Comparison of ENCODE assay signal across 23 cellular contexts in genomic region chr1:150102986-150103385, GRCh38.
"Had no signal": no experiment of that assay in that cellular context is flagged by ENCODE, and none has a peak within 500 bp of the region (broad histone marks: within the 10 kb centered on the region; RNA-seq: fewer than 3 reads in every experiment).

No MANE protein-coding gene starts in this region.

- H3K4me1 ChIP-seq: esophagus muscularis mucosa, gastroesophageal sphincter, heart left ventricle, left ventricle myocardium inferior, upper lobe of right lung had no signal

- H3K27ac Mint-ChIP-seq: activated CD8-positive, alpha-beta T cell treated with anti-CD3 and anti-CD28 coated beads, Interleukin-2, amount 10 ng/mL, durations not matched to agents 7 days and 5 days; activated naive CD4-positive, alpha-beta T cell treated with anti-CD3 and anti-CD28 coated beads for 36 hours; activated T-cell treated with anti-CD3 and anti-CD28 coated beads, Interleukin-2, amount 50 U/mL, for 24 hours; nephron progenitor cell; stimulated activated memory B cell treated with anti-CD40 and anti-IgM and Interleukin-4, amounts not matched to agents 10 μg/mL and 1 μg/mL and 100 μg/mL, for 72 hours had no signal

- H3K27me3 ChIP-seq: esophagus muscularis mucosa, gastroesophageal sphincter, heart left ventricle, spleen, upper lobe of right lung had no signal

- H3K27me3 Mint-ChIP-seq: activated T-cell treated with anti-CD3 and anti-CD28 coated beads, Interleukin-2, amount 50 U/mL, for 24 hours; brain; stimulated activated memory B cell treated with anti-CD40 and anti-IgM and Interleukin-4, amounts not matched to agents 10 μg/mL and 1 μg/mL and 100 μg/mL, for 72 hours had no signal

- H3K9me3 Mint-ChIP-seq: activated naive CD4-positive, alpha-beta T cell treated with anti-CD3 and anti-CD28 coated beads for 36 hours; activated T-cell treated with anti-CD3 and anti-CD28 coated beads, Interleukin-2, amount 50 U/mL, for 24 hours; stimulated activated memory B cell treated with anti-CD40 and anti-IgM and Interleukin-4, amounts not matched to agents 10 μg/mL and 1 μg/mL and 100 μg/mL, for 72 hours had no signal

- H3K27ac ChIP-seq: coronary artery, esophagus muscularis mucosa, gastroesophageal sphincter, heart left ventricle, left ventricle myocardium inferior, spleen, upper lobe of right lung had no signal

- H3K4me3 ChIP-seq: coronary artery, esophagus muscularis mucosa, gastroesophageal sphincter, heart left ventricle, left ventricle myocardium inferior, spleen, upper lobe of right lung had no signal

- ATAC-seq: activated CD8-positive, alpha-beta T cell treated with anti-CD3 and anti-CD28 coated beads, Interleukin-2, amount 10 ng/mL, durations not matched to agents 7 days and 5 days; gastroesophageal sphincter; heart left ventricle; stimulated activated memory B cell treated with anti-CD40 and anti-IgM and Interleukin-4, amounts not matched to agents 10 μg/mL and 1 μg/mL and 100 μg/mL, for 72 hours; upper lobe of right lung had no signal

- DNase-seq: activated CD4-positive, alpha-beta T cell treated with anti-CD3 and anti-CD28 coated beads for 48 hours; activated CD4-positive, CD25-positive, alpha-beta regulatory T cell; activated CD8-positive, alpha-beta T cell treated with anti-CD3 and anti-CD28 coated beads, Interleukin-2, amount 10 ng/mL, durations not matched to agents 7 days and 5 days; activated naive CD4-positive, alpha-beta T cell treated with anti-CD3 and anti-CD28 coated beads for 36 hours; activated T-cell treated with anti-CD3 and anti-CD28 coated beads, Interleukin-2, amount 50 U/mL, for 24 hours; anterior cingulate cortex; heart left ventricle; kidney glomerular epithelial cell; left ventricle myocardium inferior; mammary epithelial cell; midbrain; nephron progenitor cell; occipital lobe; posterior cingulate gyrus; spleen; stimulated activated CD4-positive, alpha-beta T cell treated with anti-CD3 and anti-CD28 coated beads, Interleukin-4, amount 100 ng/mL, for 4 hours; T-helper 9 cell; upper lobe of right lung had no signal

- H3K9me3 ChIP-seq: esophagus muscularis mucosa, gastroesophageal sphincter, spleen, upper lobe of right lung had no signal

- H3K4me1 Mint-ChIP-seq: nephron progenitor cell had no signal

- H3K4me3 Mint-ChIP-seq: activated CD8-positive, alpha-beta T cell treated with anti-CD3 and anti-CD28 coated beads, Interleukin-2, amount 10 ng/mL, durations not matched to agents 7 days and 5 days; activated naive CD4-positive, alpha-beta T cell treated with anti-CD3 and anti-CD28 coated beads for 36 hours; activated T-cell treated with anti-CD3 and anti-CD28 coated beads, Interleukin-2, amount 50 U/mL, for 24 hours; brain; nephron progenitor cell; stimulated activated memory B cell treated with anti-CD40 and anti-IgM and Interleukin-4, amounts not matched to agents 10 μg/mL and 1 μg/mL and 100 μg/mL, for 72 hours had no signal
